In the genomic region with DNA sequence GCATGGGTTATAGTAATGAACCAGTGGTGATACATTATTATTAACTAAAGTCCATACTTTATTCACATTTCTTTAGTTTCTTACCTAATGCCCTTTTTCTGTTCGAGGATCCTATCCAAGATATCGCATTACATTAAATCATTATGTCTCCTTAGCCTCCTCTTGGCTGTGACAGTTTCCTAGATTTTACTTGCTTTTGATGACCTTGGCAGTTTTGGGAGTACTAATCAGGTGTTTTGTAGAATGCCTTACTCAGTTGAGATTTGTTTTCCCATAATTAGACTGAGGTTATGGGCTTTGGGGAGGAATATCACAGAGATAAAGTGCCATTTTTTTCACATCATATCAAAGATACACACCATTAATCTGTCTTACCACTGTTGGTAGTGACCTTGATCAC, we compare ENCODE assay signal across 10 cellular contexts. TPM values are rescaled to one million over a fixed set of nuclear protein-coding genes. Genes with fewer than 3 reads are reported as not detected.
"Had no signal": no experiment of that assay in that cellular context is flagged by ENCODE, and none has a peak within 500 bp of the region (broad histone marks: within the 10 kb centered on the region; RNA-seq: fewer than 3 reads in every experiment).

No MANE protein-coding gene starts in this region.

- H3K36me3 ChIP-seq: HAP-1 had no signal

- H3K9ac ChIP-seq: GM23248 had no signal

- H3K27ac ChIP-seq: GM23248, HL-60 had no signal

- DNase-seq: GOT3, H7, IMR-90, Kasumi-1, KG1 had no signal

- H2AFZ ChIP-seq: GM23248 had no signal

- ATAC-seq: HCT116, K562 had no signal

- FAIRE-seq: K562 had no signal

- H3K4me3 ChIP-seq: GM23248, HAP-1, K562 had no signal

- H3K9me3 ChIP-seq: HAP-1 had no signal

RNA-seq across cellular contexts. Expression of a gene that starts 34.8 kb away (rescaled TPM):
- total RNA-seq: GM23248, H7 had no signal
